In the genomic region with DNA sequence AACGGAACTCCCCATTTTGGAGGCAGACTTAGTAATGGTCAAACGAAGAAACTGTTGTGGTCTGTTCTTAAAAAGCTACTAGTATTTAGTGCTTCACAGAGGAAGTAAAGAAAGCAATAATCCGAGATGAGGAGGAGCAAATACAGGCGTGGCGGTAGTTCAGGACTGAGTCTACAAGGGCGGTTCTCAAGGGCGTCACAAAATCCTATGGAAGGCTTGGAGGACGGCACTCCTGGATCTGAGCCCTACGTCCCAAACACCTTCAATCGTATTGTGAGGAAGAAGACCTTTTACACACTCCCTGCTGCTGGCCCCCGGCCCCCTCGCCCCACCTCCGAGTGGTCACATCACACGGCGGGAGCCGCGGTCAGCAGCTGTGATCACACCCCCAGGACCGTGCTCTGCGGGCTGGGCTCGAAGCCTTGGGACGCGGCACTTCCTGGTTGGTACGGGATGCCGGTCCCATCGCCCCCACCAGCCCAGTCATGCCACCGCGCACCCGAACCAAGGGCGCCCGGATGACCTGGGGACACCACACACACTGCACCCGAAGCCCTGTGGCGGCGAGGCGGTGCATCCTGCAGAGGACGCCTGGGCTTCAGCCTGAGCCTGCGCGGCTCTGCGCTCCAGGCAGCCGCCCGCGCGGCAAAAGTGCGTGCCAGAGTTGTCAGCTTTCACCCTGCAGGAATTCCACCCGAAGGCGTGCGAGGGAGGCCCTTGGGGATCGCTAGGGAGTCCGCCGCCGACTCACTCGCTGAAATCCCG, we compare ENCODE assay signal across 1 cellular context.
TF ChIP-seq lines count a peak whose summit lies in the region.

No MANE protein-coding gene starts in this region.

TF ChIP-seq in K562, 482 proteins besides CTCF, POLR2A, EP300 and RAD21 (continued from another document and continues in another):
- TF ChIP-seq POLR2AphosphoS5 (IDR thresholded peaks at IDR 0.05; ENCODE audit: control insufficient read depth, insufficient read depth, low read depth, low read length) (no peak), MTA1 (IDR thresholded peaks at IDR 0.05; ENCODE audit: borderline replicate concordance) (no peak), ZNF384 (IDR thresholded peaks at IDR 0.05; ENCODE audit: low read depth, low read length) (no peak), TARDBP (IDR thresholded peaks at IDR 0.05) (no peak), ZNF239 (CRISPR knock-in tag; IDR thresholded peaks at IDR 0.05) (no peak), SRSF1 (IDR thresholded peaks at IDR 0.05; ENCODE audit: low read depth, low read length) (no peak), NBN (IDR thresholded peaks at IDR 0.05; ENCODE audit: low read depth) (no peak), ZNF766 (CRISPR knock-in tag; conservative IDR thresholded peaks at IDR 0.05) (peak; percentile 28; the same call in 1 of the 2 replicates), ATF1 (CRISPR knock-in tag; IDR thresholded peaks at IDR 0.05) (no peak), ATF1 (tag; IDR thresholded peaks at IDR 0.05) (peak; percentile 56), NCOA1 (IDR thresholded peaks at IDR 0.05; ENCODE audit: low read depth) (no peak), NR2C1 (IDR thresholded peaks at IDR 0.05) (no peak), NR2C1 (tag; IDR thresholded peaks at IDR 0.05) (no peak), SNRNP70 (optimal IDR thresholded peaks at IDR 0.05; ENCODE audit: low read depth, low read length) (no peak), OTX1 (CRISPR knock-in tag; IDR thresholded peaks at IDR 0.05) (no peak), ZFPM2 (CRISPR knock-in tag; IDR thresholded peaks at IDR 0.05) (no peak), ZNF77 (CRISPR knock-in tag; IDR thresholded peaks at IDR 0.05) (no peak), NR3C1 (CRISPR knock-in tag; IDR thresholded peaks at IDR 0.05) (no peak), WHSC1 (IDR thresholded peaks at IDR 0.05; ENCODE audit: low read length) (no peak), RFX7 (CRISPR knock-in tag; IDR thresholded peaks at IDR 0.05) (no peak), BRCA1 (IDR thresholded peaks at IDR 0.05) (no peak), BRCA1 (CRISPR knock-in tag; IDR thresholded peaks at IDR 0.05) (no peak), ZNF444 (CRISPR knock-in tag; IDR thresholded peaks at IDR 0.05) (no peak), SIRT6 (IDR thresholded peaks at IDR 0.05; ENCODE audit: low read depth, low read length) (no peak), ZBTB7A (IDR thresholded peaks at IDR 0.05; ENCODE audit: borderline replicate concordance, control insufficient read depth, low read depth, low read length) (peak; percentile 51; the same call in 1 of the 2 replicates), ZNF274 (IDR thresholded peaks at IDR 0.05; ENCODE audit: borderline replicate concordance, low read depth, low read length) (no peak), ZNF23 (CRISPR knock-in tag; IDR thresholded peaks at IDR 0.05) (no peak; the same call in 1 of the 2 replicates), TBL1XR1 (IDR thresholded peaks at IDR 0.05; ENCODE audit: low read length in 2 of 2) (0 out of 4 replicates have a peak, but pooled peaks of 1 of the 2 experiments have one; percentile 10), CXXC5 (CRISPR knock-in tag; IDR thresholded peaks at IDR 0.05) (peak; percentile 41; the same call in 1 of the 2 replicates), SMARCA4 (IDR thresholded peaks at IDR 0.05) (no peak), NFATC3 (IDR thresholded peaks at IDR 0.05) (no peak), ZNF445 (CRISPR knock-in tag; IDR thresholded peaks at IDR 0.05; ENCODE audit: low read depth) (no peak), ZNF124 (CRISPR knock-in tag; IDR thresholded peaks at IDR 0.05) (no peak), FOSL1 (tag; conservative IDR thresholded peaks at IDR 0.05) (no peak), U2AF1 (optimal IDR thresholded peaks at IDR 0.05; ENCODE audit: low read depth, low read length) (no peak), BRD4 (IDR thresholded peaks at IDR 0.05) (no peak), STAT5A (IDR thresholded peaks at IDR 0.05; ENCODE audit: borderline replicate concordance, low read length) (no peak; the same call in 1 of the 2 replicates), C11orf30 (IDR thresholded peaks at IDR 0.05; ENCODE audit: low read depth) (no peak), ZNF589 (CRISPR knock-in tag; IDR thresholded peaks at IDR 0.05; ENCODE audit: low read depth) (no peak), ZKSCAN3 (CRISPR knock-in tag; IDR thresholded peaks at IDR 0.05) (no peak), ARID1B (IDR thresholded peaks at IDR 0.05) (no peak)
- TF ChIP-seq, protein P1, sequence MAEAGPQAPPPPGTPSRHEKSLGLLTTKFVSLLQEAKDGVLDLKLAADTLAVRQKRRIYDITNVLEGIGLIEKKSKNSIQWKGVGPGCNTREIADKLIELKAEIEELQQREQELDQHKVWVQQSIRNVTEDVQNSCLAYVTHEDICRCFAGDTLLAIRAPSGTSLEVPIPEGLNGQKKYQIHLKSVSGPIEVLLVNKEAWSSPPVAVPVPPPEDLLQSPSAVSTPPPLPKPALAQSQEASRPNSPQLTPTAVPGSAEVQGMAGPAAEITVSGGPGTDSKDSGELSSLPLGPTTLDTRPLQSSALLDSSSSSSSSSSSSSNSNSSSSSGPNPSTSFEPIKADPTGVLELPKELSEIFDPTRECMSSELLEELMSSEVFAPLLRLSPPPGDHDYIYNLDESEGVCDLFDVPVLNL (CRISPR knock-in tag; IDR thresholded peaks at IDR 0.05; ENCODE audit: low read depth), result no peak
- TF ChIP-seq, protein P2, sequence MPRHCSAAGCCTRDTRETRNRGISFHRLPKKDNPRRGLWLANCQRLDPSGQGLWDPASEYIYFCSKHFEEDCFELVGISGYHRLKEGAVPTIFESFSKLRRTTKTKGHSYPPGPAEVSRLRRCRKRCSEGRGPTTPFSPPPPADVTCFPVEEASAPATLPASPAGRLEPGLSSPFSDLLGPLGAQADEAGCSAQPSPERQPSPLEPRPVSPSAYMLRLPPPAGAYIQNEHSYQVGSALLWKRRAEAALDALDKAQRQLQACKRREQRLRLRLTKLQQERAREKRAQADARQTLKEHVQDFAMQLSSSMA (CRISPR knock-in tag; IDR thresholded peaks at IDR 0.05), result 0 out of 2 replicates have a peak, but pooled peaks have one; percentile 10
- TF ChIP-seq, protein P3, sequence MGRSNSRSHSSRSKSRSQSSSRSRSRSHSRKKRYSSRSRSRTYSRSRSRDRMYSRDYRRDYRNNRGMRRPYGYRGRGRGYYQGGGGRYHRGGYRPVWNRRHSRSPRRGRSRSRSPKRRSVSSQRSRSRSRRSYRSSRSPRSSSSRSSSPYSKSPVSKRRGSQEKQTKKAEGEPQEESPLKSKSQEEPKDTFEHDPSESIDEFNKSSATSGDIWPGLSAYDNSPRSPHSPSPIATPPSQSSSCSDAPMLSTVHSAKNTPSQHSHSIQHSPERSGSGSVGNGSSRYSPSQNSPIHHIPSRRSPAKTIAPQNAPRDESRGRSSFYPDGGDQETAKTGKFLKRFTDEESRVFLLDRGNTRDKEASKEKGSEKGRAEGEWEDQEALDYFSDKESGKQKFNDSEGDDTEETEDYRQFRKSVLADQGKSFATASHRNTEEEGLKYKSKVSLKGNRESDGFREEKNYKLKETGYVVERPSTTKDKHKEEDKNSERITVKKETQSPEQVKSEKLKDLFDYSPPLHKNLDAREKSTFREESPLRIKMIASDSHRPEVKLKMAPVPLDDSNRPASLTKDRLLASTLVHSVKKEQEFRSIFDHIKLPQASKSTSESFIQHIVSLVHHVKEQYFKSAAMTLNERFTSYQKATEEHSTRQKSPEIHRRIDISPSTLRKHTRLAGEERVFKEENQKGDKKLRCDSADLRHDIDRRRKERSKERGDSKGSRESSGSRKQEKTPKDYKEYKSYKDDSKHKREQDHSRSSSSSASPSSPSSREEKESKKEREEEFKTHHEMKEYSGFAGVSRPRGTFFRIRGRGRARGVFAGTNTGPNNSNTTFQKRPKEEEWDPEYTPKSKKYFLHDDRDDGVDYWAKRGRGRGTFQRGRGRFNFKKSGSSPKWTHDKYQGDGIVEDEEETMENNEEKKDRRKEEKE (IDR thresholded peaks at IDR 0.05; ENCODE audit: borderline replicate concordance in 1 of 2, control insufficient read depth in 1 of 2, low read depth in 2 of 2, low read length in 1 of 2), result no peak
- TF ChIP-seq, protein P4, sequence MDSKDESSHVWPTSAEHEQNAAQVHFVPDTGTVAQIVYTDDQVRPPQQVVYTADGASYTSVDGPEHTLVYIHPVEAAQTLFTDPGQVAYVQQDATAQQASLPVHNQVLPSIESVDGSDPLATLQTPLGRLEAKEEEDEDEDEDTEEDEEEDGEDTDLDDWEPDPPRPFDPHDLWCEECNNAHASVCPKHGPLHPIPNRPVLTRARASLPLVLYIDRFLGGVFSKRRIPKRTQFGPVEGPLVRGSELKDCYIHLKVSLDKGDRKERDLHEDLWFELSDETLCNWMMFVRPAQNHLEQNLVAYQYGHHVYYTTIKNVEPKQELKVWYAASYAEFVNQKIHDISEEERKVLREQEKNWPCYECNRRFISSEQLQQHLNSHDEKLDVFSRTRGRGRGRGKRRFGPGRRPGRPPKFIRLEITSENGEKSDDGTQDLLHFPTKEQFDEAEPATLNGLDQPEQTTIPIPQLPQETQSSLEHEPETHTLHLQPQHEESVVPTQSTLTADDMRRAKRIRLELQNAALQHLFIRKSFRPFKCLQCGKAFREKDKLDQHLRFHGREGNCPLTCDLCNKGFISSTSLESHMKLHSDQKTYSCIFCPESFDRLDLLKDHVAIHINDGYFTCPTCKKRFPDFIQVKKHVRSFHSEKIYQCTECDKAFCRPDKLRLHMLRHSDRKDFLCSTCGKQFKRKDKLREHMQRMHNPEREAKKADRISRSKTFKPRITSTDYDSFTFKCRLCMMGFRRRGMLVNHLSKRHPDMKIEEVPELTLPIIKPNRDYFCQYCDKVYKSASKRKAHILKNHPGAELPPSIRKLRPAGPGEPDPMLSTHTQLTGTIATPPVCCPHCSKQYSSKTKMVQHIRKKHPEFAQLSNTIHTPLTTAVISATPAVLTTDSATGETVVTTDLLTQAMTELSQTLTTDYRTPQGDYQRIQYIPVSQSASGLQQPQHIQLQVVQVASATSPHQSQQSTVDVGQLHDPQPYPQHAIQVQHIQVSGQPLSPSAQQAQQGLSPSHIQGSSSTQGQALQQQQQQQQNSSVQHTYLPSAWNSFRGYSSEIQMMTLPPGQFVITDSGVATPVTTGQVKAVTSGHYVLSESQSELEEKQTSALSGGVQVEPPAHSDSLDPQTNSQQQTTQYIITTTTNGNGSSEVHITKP (IDR thresholded peaks at IDR 0.05; ENCODE audit: partially characterized antibody), result peak; percentile 22
- TF ChIP-seq, protein P5, sequence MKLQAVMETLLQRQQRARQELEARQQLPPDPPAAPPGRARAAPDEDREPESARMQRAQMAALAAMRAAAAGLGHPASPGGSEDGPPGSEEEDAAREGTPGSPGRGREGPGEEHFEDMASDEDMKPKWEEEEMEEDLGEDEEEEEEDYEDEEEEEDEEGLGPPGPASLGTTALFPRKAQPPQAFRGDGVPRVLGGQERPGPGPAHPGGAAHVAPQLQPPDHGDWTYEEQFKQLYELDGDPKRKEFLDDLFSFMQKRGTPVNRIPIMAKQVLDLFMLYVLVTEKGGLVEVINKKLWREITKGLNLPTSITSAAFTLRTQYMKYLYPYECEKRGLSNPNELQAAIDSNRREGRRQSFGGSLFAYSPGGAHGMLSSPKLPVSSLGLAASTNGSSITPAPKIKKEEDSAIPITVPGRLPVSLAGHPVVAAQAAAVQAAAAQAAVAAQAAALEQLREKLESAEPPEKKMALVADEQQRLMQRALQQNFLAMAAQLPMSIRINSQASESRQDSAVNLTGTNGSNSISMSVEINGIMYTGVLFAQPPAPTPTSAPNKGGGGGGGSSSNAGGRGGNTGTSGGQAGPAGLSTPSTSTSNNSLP (IDR thresholded peaks at IDR 0.05; ENCODE audit: borderline replicate concordance, low read depth, low read length), result no peak
- TF ChIP-seq, protein P6, sequence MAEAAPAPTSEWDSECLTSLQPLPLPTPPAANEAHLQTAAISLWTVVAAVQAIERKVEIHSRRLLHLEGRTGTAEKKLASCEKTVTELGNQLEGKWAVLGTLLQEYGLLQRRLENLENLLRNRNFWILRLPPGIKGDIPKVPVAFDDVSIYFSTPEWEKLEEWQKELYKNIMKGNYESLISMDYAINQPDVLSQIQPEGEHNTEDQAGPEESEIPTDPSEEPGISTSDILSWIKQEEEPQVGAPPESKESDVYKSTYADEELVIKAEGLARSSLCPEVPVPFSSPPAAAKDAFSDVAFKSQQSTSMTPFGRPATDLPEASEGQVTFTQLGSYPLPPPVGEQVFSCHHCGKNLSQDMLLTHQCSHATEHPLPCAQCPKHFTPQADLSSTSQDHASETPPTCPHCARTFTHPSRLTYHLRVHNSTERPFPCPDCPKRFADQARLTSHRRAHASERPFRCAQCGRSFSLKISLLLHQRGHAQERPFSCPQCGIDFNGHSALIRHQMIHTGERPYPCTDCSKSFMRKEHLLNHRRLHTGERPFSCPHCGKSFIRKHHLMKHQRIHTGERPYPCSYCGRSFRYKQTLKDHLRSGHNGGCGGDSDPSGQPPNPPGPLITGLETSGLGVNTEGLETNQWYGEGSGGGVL (CRISPR knock-in tag; IDR thresholded peaks at IDR 0.05), result no peak
- TF ChIP-seq, protein P7, sequence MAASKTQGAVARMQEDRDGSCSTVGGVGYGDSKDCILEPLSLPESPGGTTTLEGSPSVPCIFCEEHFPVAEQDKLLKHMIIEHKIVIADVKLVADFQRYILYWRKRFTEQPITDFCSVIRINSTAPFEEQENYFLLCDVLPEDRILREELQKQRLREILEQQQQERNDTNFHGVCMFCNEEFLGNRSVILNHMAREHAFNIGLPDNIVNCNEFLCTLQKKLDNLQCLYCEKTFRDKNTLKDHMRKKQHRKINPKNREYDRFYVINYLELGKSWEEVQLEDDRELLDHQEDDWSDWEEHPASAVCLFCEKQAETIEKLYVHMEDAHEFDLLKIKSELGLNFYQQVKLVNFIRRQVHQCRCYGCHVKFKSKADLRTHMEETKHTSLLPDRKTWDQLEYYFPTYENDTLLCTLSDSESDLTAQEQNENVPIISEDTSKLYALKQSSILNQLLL (CRISPR knock-in tag; IDR thresholded peaks at IDR 0.05; ENCODE audit: borderline replicate concordance), result no peak
- TF ChIP-seq, protein P8, sequence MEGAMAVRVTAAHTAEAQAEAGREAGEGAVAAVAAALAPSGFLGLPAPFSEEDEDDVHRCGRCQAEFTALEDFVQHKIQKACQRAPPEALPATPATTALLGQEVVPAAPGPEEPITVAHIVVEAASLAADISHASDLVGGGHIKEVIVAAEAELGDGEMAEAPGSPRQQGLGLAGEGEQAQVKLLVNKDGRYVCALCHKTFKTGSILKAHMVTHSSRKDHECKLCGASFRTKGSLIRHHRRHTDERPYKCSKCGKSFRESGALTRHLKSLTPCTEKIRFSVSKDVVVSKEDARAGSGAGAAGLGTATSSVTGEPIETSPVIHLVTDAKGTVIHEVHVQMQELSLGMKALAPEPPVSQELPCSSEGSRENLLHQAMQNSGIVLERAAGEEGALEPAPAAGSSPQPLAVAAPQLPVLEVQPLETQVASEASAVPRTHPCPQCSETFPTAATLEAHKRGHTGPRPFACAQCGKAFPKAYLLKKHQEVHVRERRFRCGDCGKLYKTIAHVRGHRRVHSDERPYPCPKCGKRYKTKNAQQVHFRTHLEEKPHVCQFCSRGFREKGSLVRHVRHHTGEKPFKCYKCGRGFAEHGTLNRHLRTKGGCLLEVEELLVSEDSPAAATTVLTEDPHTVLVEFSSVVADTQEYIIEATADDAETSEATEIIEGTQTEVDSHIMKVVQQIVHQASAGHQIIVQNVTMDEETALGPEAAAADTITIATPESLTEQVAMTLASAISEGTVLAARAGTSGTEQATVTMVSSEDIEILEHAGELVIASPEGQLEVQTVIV (CRISPR knock-in tag; IDR thresholded peaks at IDR 0.05; ENCODE audit: borderline replicate concordance), result no peak
